28 cellular contexts compared by ENCODE assay signal in the genomic region with DNA sequence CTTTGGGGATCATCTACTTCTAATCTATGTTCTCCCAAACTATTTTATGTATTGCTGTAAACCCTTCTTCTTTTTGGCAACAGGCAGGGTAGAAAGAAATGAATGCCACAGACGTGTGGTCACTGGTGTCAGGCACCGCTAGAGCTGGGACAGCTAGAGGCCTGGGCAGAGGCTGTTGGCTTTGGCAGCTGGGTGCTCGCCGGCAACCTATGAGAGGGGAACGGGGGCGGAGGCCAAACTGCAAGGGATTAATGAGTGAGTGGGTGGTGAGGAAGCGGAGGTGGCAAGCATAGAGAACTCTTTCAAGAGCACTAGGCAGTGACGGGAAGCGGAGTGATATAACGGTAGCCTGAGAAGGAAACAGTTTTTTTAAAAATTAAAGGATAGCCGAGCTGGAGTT.
DNase-seq lines count a peak whose midpoint lies in the region; ATAC-seq and TF ChIP-seq lines count a peak whose summit lies in the region.
"Had no signal": no experiment of that assay in that cellular context is flagged by ENCODE, and none has a peak within 500 bp of the region (broad histone marks: within the 10 kb centered on the region; RNA-seq: fewer than 3 reads in every experiment).

No MANE protein-coding gene starts in this region.

- H3K27me3 Mint-ChIP-seq in Caco-2 (ENCODE audit: insufficient read depth, unreplicated experiment), result no peaks in the 10 kb centered on the region

- ATAC-seq in GM19023 (IDR thresholded peaks at IDR 0.05; ENCODE audit: unreplicated experiment), result no peak
- no peak for ATAC-seq in gastroesophageal sphincter
- ATAC-seq: esophagus mucosa, mucosa of descending colon, PC-3, Right ventricle myocardium inferior, SK-N-SH treated with all-trans-retinoic acid at 6 μM for 48 hours, T-helper 17 cell had no signal

- H3K9me3 Mint-ChIP-seq in Caco-2 (ENCODE audit: unreplicated experiment), result peaks cover 18% of the 10 kb centered on the region

- H3K27me3 ChIP-seq in Caco-2 (replicated peaks; ENCODE audit: control insufficient read depth, insufficient read depth, low read length), result no peaks in the 10 kb centered on the region
- no peaks in the 10 kb centered on the region for H3K27me3 ChIP-seq in testis
- no peaks in the 10 kb centered on the region for H3K27me3 ChIP-seq in gastroesophageal sphincter
- H3K27me3 ChIP-seq: vagina had no signal

- TF ChIP-seq EP300 in gastroesophageal sphincter (IDR thresholded peaks at IDR 0.05), result no peak

- H3K4me3 ChIP-seq in Caco-2 (ENCODE audit: low read depth, low read length), result no peak overlapping the region
- H3K4me3 ChIP-seq in testis, result no peak overlapping the region
- H3K4me3 ChIP-seq in gastroesophageal sphincter, result no peak overlapping the region
- H3K4me3 ChIP-seq: lung, mucosa of descending colon, skin epidermis, vagina had no signal

- H3K4me1 ChIP-seq in Caco-2 (peaks cover 29% of the 10 kb centered on the region), testis (no peaks in the 10 kb centered on the region), gastroesophageal sphincter (peaks cover 0 to 5% (median 0%) of the 10 kb centered on the region in 3 donors)
- H3K4me1 ChIP-seq: vagina had no signal

- POLR2A ChIA-PET in Caco-2 (lab: Charles Lee), result no interaction called here
- POLR2A ChIA-PET in GM10248 (lab: Yijun Ruan, JAX), result no interaction called here

- BruUV-seq in Caco-2 (replicated peaks; lab: Mats Ljungman, UMichigan), result no TSS peak

- CTCF ChIA-PET in Caco-2 (lab: Charles Lee) (no interaction called here), GM10248 (lab: Yijun Ruan, JAX) (interaction anchor here (1.0 to 1.3 kb wide), 2 partner anchors 11 kb away, joined by 3 to 5 read pairs; no protein-coding TSS in a partner anchor)

- no peaks in the 10 kb centered on the region; the same call in 1 of the 2 replicates for H3K36me3 ChIP-seq in Caco-2 (ENCODE audit: control insufficient read depth, insufficient read depth, low read length)
- H3K36me3 ChIP-seq in testis (ENCODE audit: low read depth, missing control alignments), result no peaks in the 10 kb centered on the region
- H3K36me3 ChIP-seq in gastroesophageal sphincter, result no peaks in the 10 kb centered on the region
- H3K36me3 ChIP-seq: vagina had no signal

- WGBS in testis, 2 donors, result 70 to 78% methylated on average over 11 of the region's 11 CpGs
- 90% methylated on average over 11 of the region's 11 CpGs; no CpG with 5 or more reads in 1 of the 2 donors for WGBS in gastroesophageal sphincter (ENCODE audit: low coverage in 1 of 2), 2 donors

- DNase-seq in Caco-2 (no peak), SW480 (ENCODE audit: low spot score) (peak; percentile 66), iPS-NIHi7 (ENCODE audit: extremely low spot score) (peak; percentile 46), testis (peak; percentile 21), GM10248 (ENCODE audit: extremely low spot score) (no peak), A172 (ENCODE audit: low spot score) (no peak)
- DNase-seq: activated T-cell treated with anti-CD3 and anti-CD28 coated beads, Interleukin-2, amount 50 U/mL, for 48 hours; central memory CD4-positive, alpha-beta T cell; cortex of kidney; foreskin fibroblast; IMR-90; mucosa of descending colon; NCI-H1105; NCI-H2029; NCI-H526; NK-92 treated with Interleukin-12 subunit alpha and Interleukin-12 subunit beta, amount 100 ng/mL, for 24 hours; PC-3; stimulated activated naive CD4-positive, alpha-beta T cell; T-helper 17 cell had no signal

- TF ChIP-seq POLR2A in testis (IDR thresholded peaks at IDR 0.05), result no peak
- no peak for TF ChIP-seq POLR2A in gastroesophageal sphincter (IDR thresholded peaks at IDR 0.05)

- TF ChIP-seq CTCF in Caco-2 (IDR thresholded peaks at IDR 0.05; ENCODE audit: insufficient read depth in 1 of 2, low read depth in 1 of 2, low read length in 1 of 2, severe bottlenecking in 1 of 2, unreplicated experiment in 1 of 2) (no peak), testis (IDR thresholded peaks at IDR 0.05) (no peak), GM10248 (IDR thresholded peaks at IDR 0.05; ENCODE audit: control extremely low read depth, extremely low read depth, low read depth, missing control alignments) (no peak), gastroesophageal sphincter (IDR thresholded peaks at IDR 0.05) (no peak)

- peaks cover 19% of the 10 kb centered on the region for H3K36me3 Mint-ChIP-seq in Caco-2 (ENCODE audit: insufficient read depth, unreplicated experiment)

- peak overlapping the region; percentile 6 for H3K4me3 Mint-ChIP-seq in Caco-2 (ENCODE audit: unreplicated experiment)
- H3K4me3 Mint-ChIP-seq: nephron, T-helper 17 cell had no signal

- peak overlapping the region; percentile 68 for H3K27ac Mint-ChIP-seq in Caco-2 (ENCODE audit: unreplicated experiment)
- H3K27ac Mint-ChIP-seq: T-helper 17 cell had no signal

- H3K9me3 ChIP-seq in Caco-2, result no peaks in the 10 kb centered on the region
- no peaks in the 10 kb centered on the region for H3K9me3 ChIP-seq in testis
- no peaks in the 10 kb centered on the region for H3K9me3 ChIP-seq in gastroesophageal sphincter
- H3K9me3 ChIP-seq: mucosa of descending colon, vagina had no signal

- H3K4me1 Mint-ChIP-seq in Caco-2 (ENCODE audit: low read depth, unreplicated experiment), result peaks cover 33% of the 10 kb centered on the region
- H3K4me1 Mint-ChIP-seq: T-helper 17 cell had no signal

- intact Hi-C loops in Caco-2 (cut with micrococcal nuclease; ENCODE audit: unreplicated experiment) (no loop called here), testis (cut with DNase I; ENCODE audit: low total_unique reads) (no loop called here)

- H3K27ac ChIP-seq in testis, result no peak overlapping the region
- no peak overlapping the region for H3K27ac ChIP-seq in gastroesophageal sphincter
- H3K27ac ChIP-seq: skin epidermis, vagina had no signal

Comparison
In these comparisons a context has a peak if more than half of its experiments do, and no peak if none do; other contexts are left out.
1. DNase-seq: peak in SW480 (single experiment), iPS-NIHi7 (single experiment) and testis (single experiment); none in Caco-2 (0 of 2), GM10248 (single experiment) and A172 (single experiment).